ENCODE assay signal across 1 cellular context in genomic region chr1:200415693-200416593, GRCh38.
TF ChIP-seq lines count a peak whose summit lies in the region.

No MANE protein-coding gene starts in this region.

TF ChIP-seq in GM23338, 12 proteins besides CTCF, POLR2A, EP300 and RAD21:
- TF ChIP-seq ZNF462 (CRISPR knock-in tag; IDR thresholded peaks at IDR 0.05) (no peak), STAT1 (IDR thresholded peaks at IDR 0.05; ENCODE audit: unreplicated experiment) (no peak), CREB1 (CRISPR knock-in tag; IDR thresholded peaks at IDR 0.05; ENCODE audit: low read depth) (no peak), EZH2phosphoT487 (IDR thresholded peaks at IDR 0.05; ENCODE audit: unreplicated experiment) (no peak), ETS1 (IDR thresholded peaks at IDR 0.05) (no peak), ZNF114 (CRISPR knock-in tag; IDR thresholded peaks at IDR 0.05) (no peak)
